ENCODE assay signal across 9 cellular contexts in genomic region chr4:22500831-22501714, GRCh38.
A peak's percentile ranks its signal among the peaks of the same experiment; 100 is the strongest.
DNase-seq lines count a peak whose midpoint lies in the region; ATAC-seq and TF ChIP-seq lines count a peak whose summit lies in the region.
"Had no signal": no experiment of that assay in that cellular context is flagged by ENCODE, and none has a peak within 500 bp of the region (broad histone marks: within the 10 kb centered on the region; RNA-seq: fewer than 3 reads in every experiment).

No MANE protein-coding gene starts in this region.

- H3K27ac Mint-ChIP-seq in activated naive CD8-positive, alpha-beta T cell treated with anti-CD3 and anti-CD28 coated beads, Interleukin-2, amount 50 U/mL, for 24 hours, result no peak overlapping the region
- peak overlapping the region in 2 of 3 experiments; percentile 42 to 66 for H3K27ac Mint-ChIP-seq in nephron

- H3K4me1 Mint-ChIP-seq in activated naive CD8-positive, alpha-beta T cell treated with anti-CD3 and anti-CD28 coated beads, Interleukin-2, amount 50 U/mL, for 24 hours, result peaks cover 15% of the 10 kb centered on the region
- peaks cover 11% of the 10 kb centered on the region for H3K4me1 Mint-ChIP-seq in nephron

- no peak overlapping the region for H3K4me3 Mint-ChIP-seq in activated naive CD8-positive, alpha-beta T cell treated with anti-CD3 and anti-CD28 coated beads, Interleukin-2, amount 50 U/mL, for 24 hours
- H3K4me3 Mint-ChIP-seq in nephron, result no peak overlapping the region

- TF ChIP-seq CTCF in nephron (IDR thresholded peaks at IDR 0.05; ENCODE audit: unreplicated experiment in 3 of 3), result no peak

- H3K9me3 Mint-ChIP-seq in activated naive CD8-positive, alpha-beta T cell treated with anti-CD3 and anti-CD28 coated beads, Interleukin-2, amount 50 U/mL, for 24 hours, result peaks cover 3% of the 10 kb centered on the region
- H3K9me3 Mint-ChIP-seq in nephron, result peaks cover 3% of the 10 kb centered on the region

- peak; percentile 73 for ATAC-seq in HG02981 (IDR thresholded peaks at IDR 0.05; ENCODE audit: unreplicated experiment)
- ATAC-seq in activated naive CD8-positive, alpha-beta T cell treated with anti-CD3 and anti-CD28 coated beads, Interleukin-2, amount 50 U/mL, for 24 hours, result peak; percentile 96
- ATAC-seq in HG02678 (IDR thresholded peaks at IDR 0.05; ENCODE audit: unreplicated experiment), result no peak

- peaks cover 3% of the 10 kb centered on the region for H3K36me3 Mint-ChIP-seq in activated naive CD8-positive, alpha-beta T cell treated with anti-CD3 and anti-CD28 coated beads, Interleukin-2, amount 50 U/mL, for 24 hours (ENCODE audit: low read depth)
- peaks cover 17% of the 10 kb centered on the region for H3K36me3 Mint-ChIP-seq in nephron (ENCODE audit: low read depth)

- DNase-seq in AG08395 (ENCODE audit: low spot score) (peak; percentile 30), NCI-H1694 treated with DMSO at 0.1 percent for 48 hours (lab: John Stamatoyannopoulos, UW) (no peak), COR-L47 (lab: John Stamatoyannopoulos, UW) (no peak), NCI-H1048 (lab: John Stamatoyannopoulos, UW) (no peak)
- peak; percentile 29 for DNase-seq in activated naive CD8-positive, alpha-beta T cell treated with anti-CD3 and anti-CD28 coated beads, Interleukin-2, amount 50 U/mL, for 24 hours
- DNase-seq: DND-41 had no signal

- H3K27me3 Mint-ChIP-seq in activated naive CD8-positive, alpha-beta T cell treated with anti-CD3 and anti-CD28 coated beads, Interleukin-2, amount 50 U/mL, for 24 hours, result no peaks in the 10 kb centered on the region
- no peaks in the 10 kb centered on the region for H3K27me3 Mint-ChIP-seq in nephron (ENCODE audit: low read depth)

Comparison
In these comparisons a context has a peak if more than half of its experiments do, and no peak if none do; other contexts are left out.
1. DNase-seq: peak in AG08395 (single experiment) and activated naive CD8-positive, alpha-beta T cell treated with anti-CD3 and anti-CD28 coated beads, Interleukin-2, amount 50 U/mL, for 24 hours (single experiment); none in NCI-H1694 treated with DMSO at 0.1 percent for 48 hours (single experiment), COR-L47 (single experiment) and NCI-H1048 (single experiment).